Comparison of ENCODE assay signal across 13 cellular contexts in the genomic region with DNA sequence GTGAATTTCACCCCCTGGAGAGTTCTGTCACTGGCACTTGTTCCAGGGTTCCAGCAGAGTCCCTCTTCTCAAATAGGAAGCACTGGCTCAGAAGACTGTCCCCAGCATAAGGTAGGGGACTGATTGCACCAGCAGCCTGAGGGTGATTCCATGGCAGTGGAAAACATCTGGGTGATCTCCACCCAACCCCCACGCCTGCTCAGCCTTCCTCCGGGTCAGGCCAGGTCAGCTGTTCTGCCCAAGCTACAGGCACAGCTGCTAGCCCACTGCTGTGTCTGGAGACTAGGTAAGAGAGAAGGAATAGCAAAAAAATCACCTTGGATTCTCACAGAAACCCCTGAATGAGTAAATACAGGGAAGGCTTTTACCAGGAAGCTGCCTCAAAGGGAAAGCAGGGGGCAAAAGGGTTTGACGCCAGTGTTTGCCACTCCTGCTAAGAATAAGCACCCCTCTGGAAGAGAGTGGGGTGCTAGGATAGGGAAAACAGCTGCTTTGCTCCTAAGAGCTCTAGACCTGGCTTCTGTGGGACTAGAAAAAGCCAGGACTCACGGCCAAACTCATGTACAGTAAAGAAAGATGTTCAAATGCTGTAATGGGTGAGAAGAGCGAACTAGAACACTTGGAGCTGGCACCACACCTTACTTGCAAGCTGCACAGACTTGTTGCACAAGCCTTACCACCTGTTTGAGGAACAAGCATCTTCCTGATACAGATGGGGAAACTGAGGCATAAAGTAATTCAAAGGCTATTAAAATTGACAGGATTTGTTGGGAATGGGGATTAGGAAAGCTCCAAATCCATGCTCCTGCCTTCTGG. TPM values are rescaled to one million over a fixed set of nuclear protein-coding genes. Genes with fewer than 3 reads are reported as not detected.
DNase-seq lines count a peak whose midpoint lies in the region; ATAC-seq and TF ChIP-seq lines count a peak whose summit lies in the region.
"Had no signal": no experiment of that assay in that cellular context is flagged by ENCODE, and none has a peak within 500 bp of the region (broad histone marks: within the 10 kb centered on the region; RNA-seq: fewer than 3 reads in every experiment).

No MANE protein-coding gene starts in this region.

- H3K4me1 ChIP-seq in esophagus squamous epithelium (peaks cover 34 to 92% (median 42%) of the 10 kb centered on the region in 3 donors), stomach (peaks cover 45 to 90% (median 66%) of the 10 kb centered on the region in 4 donors)

- H3K9me3 ChIP-seq in SU-DHL-6 (ENCODE audit: insufficient read depth, low read length) (no peaks in the 10 kb centered on the region), esophagus squamous epithelium (no peaks in the 10 kb centered on the region), stomach (no peaks in the 10 kb centered on the region)

- H3K27ac ChIP-seq in SU-DHL-6 (ENCODE audit: low read depth, low read length), result peak overlapping the region; percentile 91
- H3K27ac ChIP-seq in esophagus squamous epithelium, result peak overlapping the region; percentile 93 to 99 (median 94)
- peak overlapping the region; percentile 73 to 97 (median 93) for H3K27ac ChIP-seq in stomach

- 43 to 64% methylated on average over 5 of the region's 5 CpGs for WGBS in esophagus squamous epithelium, 2 donors
- 46 to 60% (median 49%) methylated on average over 5 of the region's 5 CpGs for WGBS in stomach, 5 donors

- no peaks in the 10 kb centered on the region for H3K9me3 Mint-ChIP-seq in activated CD8-positive, alpha-beta memory T cell treated with anti-CD3 and anti-CD28 coated beads, Interleukin-2, amount 10 ng/mL, durations not matched to agents 7 days and 5 days (ENCODE audit: low read depth)

- TF ChIP-seq POLR2A in esophagus squamous epithelium (IDR thresholded peaks at IDR 0.05) (no peak), stomach (IDR thresholded peaks at IDR 0.05) (no peak)

- no peaks in the 10 kb centered on the region for H3K27me3 Mint-ChIP-seq in activated CD8-positive, alpha-beta memory T cell treated with anti-CD3 and anti-CD28 coated beads, Interleukin-2, amount 10 ng/mL, durations not matched to agents 7 days and 5 days

- H3K9me2 ChIP-seq in SU-DHL-6 (replicated peaks; ENCODE audit: insufficient read depth, low read length), result no peaks in the 10 kb centered on the region

- H4K20me1 ChIP-seq in SU-DHL-6 (ENCODE audit: low read depth, low read length), result no peaks in the 10 kb centered on the region

- peak overlapping the region; percentile 97 for H3K27ac Mint-ChIP-seq in activated CD8-positive, alpha-beta memory T cell treated with anti-CD3 and anti-CD28 coated beads, Interleukin-2, amount 10 ng/mL, durations not matched to agents 7 days and 5 days

- no peak for TF ChIP-seq EP300 in stomach (IDR thresholded peaks at IDR 0.05)

- peak overlapping the region; percentile 95 for H3K4me2 ChIP-seq in SU-DHL-6 (ENCODE audit: low read depth, low read length, poor library complexity, severe bottlenecking)

- H3K27me3 ChIP-seq in SU-DHL-6 (ENCODE audit: low read length), result no peaks in the 10 kb centered on the region
- peaks cover 0 to 12% (median 0%) of the 10 kb centered on the region in 4 donors for H3K27me3 ChIP-seq in esophagus squamous epithelium
- peaks cover 0 to 21% (median 0%) of the 10 kb centered on the region in 3 donors for H3K27me3 ChIP-seq in stomach

- no peak for TF ChIP-seq CTCF in SU-DHL-6 (IDR thresholded peaks at IDR 0.05; ENCODE audit: insufficient read depth, low read length, poor library complexity, severe bottlenecking)
- TF ChIP-seq CTCF in esophagus squamous epithelium (IDR thresholded peaks at IDR 0.05), result no peak
- no peak for TF ChIP-seq CTCF in stomach (IDR thresholded peaks at IDR 0.05)

- no peak overlapping the region for H2AFZ ChIP-seq in SU-DHL-6 (ENCODE audit: low read depth, low read length, severe bottlenecking)

- H3K4me3 ChIP-seq in SU-DHL-6 (ENCODE audit: insufficient read depth, low read length, poor library complexity, severe bottlenecking), result no peak overlapping the region
- H3K4me3 ChIP-seq in esophagus squamous epithelium, result peak overlapping the region in 2 of 4 donors; percentile 58 to 88
- H3K4me3 ChIP-seq in stomach, result peak overlapping the region in 1 of 4 donors; percentile 40

- intact Hi-C loops in esophagus squamous epithelium (cut with DNase I), result no loop called here
- intact Hi-C loops in stomach (cut with DNase I; ENCODE audit: low total_unique reads), result no loop called here

- H3K4me3 Mint-ChIP-seq in activated CD8-positive, alpha-beta memory T cell treated with anti-CD3 and anti-CD28 coated beads, Interleukin-2, amount 10 ng/mL, durations not matched to agents 7 days and 5 days, result peak overlapping the region; percentile 97

- H3K4me1 Mint-ChIP-seq in activated CD8-positive, alpha-beta memory T cell treated with anti-CD3 and anti-CD28 coated beads, Interleukin-2, amount 10 ng/mL, durations not matched to agents 7 days and 5 days, result peaks cover 66% of the 10 kb centered on the region

- H3K9ac ChIP-seq in SU-DHL-6 (ENCODE audit: low read length), result no peak overlapping the region; the same call in 1 of the 2 replicates

- CTCF ChIA-PET in activated CD8-positive, alpha-beta memory T cell treated with anti-CD3 and anti-CD28 coated beads, Interleukin-2, amount 10 ng/mL, durations not matched to agents 7 days and 5 days (lab: Charles Lee), result interaction anchor here (0.8 to 15.0 kb wide), 5 partner anchors 21 to 307 kb away, joined by 3 to 392 read pairs (median 3); a partner anchor contains a TSS

- H3K79me2 ChIP-seq in SU-DHL-6 (ENCODE audit: insufficient read depth, low read length), result peaks cover 23% of the 10 kb centered on the region

- H3K36me3 Mint-ChIP-seq in activated CD8-positive, alpha-beta memory T cell treated with anti-CD3 and anti-CD28 coated beads, Interleukin-2, amount 10 ng/mL, durations not matched to agents 7 days and 5 days, result peaks cover 41% of the 10 kb centered on the region

- no peak for ATAC-seq in activated CD8-positive, alpha-beta memory T cell treated with anti-CD3 and anti-CD28 coated beads, Interleukin-2, amount 10 ng/mL, durations not matched to agents 7 days and 5 days

- H3K36me3 ChIP-seq in SU-DHL-6 (ENCODE audit: low read length) (no peaks in the 10 kb centered on the region), esophagus squamous epithelium (peaks cover 0 to 32% (median 9%) of the 10 kb centered on the region in 3 donors), stomach (peaks cover 13 to 24% (median 18%) of the 10 kb centered on the region in 4 donors)

- no peak for DNase-seq in activated CD8-positive, alpha-beta memory T cell treated with anti-CD3 and anti-CD28 coated beads, Interleukin-2, amount 10 ng/mL, durations not matched to agents 7 days and 5 days
- no peak for DNase-seq in activated CD8-positive, alpha-beta memory T cell treated with anti-CD3 and anti-CD28 coated beads for 24 hours
- DNase-seq in esophagus squamous epithelium (lab: John Stamatoyannopoulos, UW) (no peak), stomach (no peak), NCI-H1048 (lab: John Stamatoyannopoulos, UW) (no peak), HCEC 1CT (no peak), H4 (ENCODE audit: low spot score) (no peak)
- DNase-seq: KBM-7, NCI-H524, occipital lobe, T-helper 9 cell had no signal

- H3F3A ChIP-seq in SU-DHL-6 (ENCODE audit: insufficient read depth), result peaks cover 27% of the 10 kb centered on the region

RNA-seq across cellular contexts. Expression of a gene that starts 1.0 kb away (rescaled TPM):
- total RNA-seq in activated CD8-positive, alpha-beta memory T cell treated with anti-CD3 and anti-CD28 coated beads, Interleukin-2, amount 10 ng/mL, durations not matched to agents 7 days and 5 days, result 100 to 1,000 TPM; 187 to 209 TPM
- total RNA-seq in esophagus squamous epithelium, result 10 to 100 TPM; 55.3 to 73.3 (median 66.5) TPM
- 100 to 1,000 TPM in 1 of 5 donors, 10 to 100 TPM in 4; 24.6 to 121 (median 36.0) TPM for total RNA-seq in stomach
- polyA plus RNA-seq in stomach, result 10 to 100 TPM; 35.4 to 48.5 (median 42.9) TPM
- 1.5 and 3.0 TPM in 2 replicates for total RNA-seq in H4 (2014; rRNA removed; shearing (Covaris generic))

RNA-seq across cellular contexts. Expression of a gene that starts 26.0 kb away (rescaled TPM):
- 10 to 100 TPM in 1 of 2 experiments, 1 to 10 TPM in 1; 6.7 to 13.0 TPM for total RNA-seq in activated CD8-positive, alpha-beta memory T cell treated with anti-CD3 and anti-CD28 coated beads, Interleukin-2, amount 10 ng/mL, durations not matched to agents 7 days and 5 days
- total RNA-seq in esophagus squamous epithelium, result 10 to 100 TPM in 1 of 4 donors, 1 to 10 TPM in 2, under 1 TPM in 1; 0.57 to 42.4 (median 1.8) TPM
- 10 to 100 TPM in 1 of 5 donors, 1 to 10 TPM in 1, not detected in 3; 2.8 to 28.1 TPM for total RNA-seq in stomach
- polyA plus RNA-seq in stomach, result 1 to 10 TPM; 1.4 to 5.7 (median 2.3) TPM
- not detected in 2 replicates for total RNA-seq in H4 (2014; rRNA removed; shearing (Covaris generic))
- total RNA-seq: endothelial cell of umbilical vein had no signal
- polyA plus RNA-seq: endothelial cell of umbilical vein had no signal
